Comparison of ENCODE assay signal across 2 cellular contexts in the genomic region with DNA sequence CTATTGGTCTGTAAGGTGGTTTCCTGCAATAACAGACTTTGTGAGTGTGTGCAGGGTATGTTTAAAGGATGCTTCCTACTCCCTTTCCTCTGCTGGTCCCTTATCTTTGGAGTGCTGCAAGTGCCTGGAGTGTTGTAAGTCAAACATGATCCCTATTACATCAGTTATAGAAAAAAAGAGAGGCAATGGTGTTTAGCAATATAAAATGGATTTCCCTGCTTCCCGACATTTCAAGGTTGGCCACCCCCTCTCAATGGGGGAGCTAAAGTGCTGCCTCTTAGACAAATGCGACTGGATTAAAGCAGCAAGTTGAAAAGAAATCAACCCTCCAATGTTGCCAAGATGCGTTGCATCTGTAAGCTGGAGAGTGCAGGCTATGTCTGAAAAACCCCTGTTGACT.
TF ChIP-seq lines count a peak whose summit lies in the region.

No MANE protein-coding gene starts in this region.

TF ChIP-seq in GM23338, 12 proteins besides CTCF, POLR2A, EP300 and RAD21 (continues in another document):
- TF ChIP-seq, protein P1, sequence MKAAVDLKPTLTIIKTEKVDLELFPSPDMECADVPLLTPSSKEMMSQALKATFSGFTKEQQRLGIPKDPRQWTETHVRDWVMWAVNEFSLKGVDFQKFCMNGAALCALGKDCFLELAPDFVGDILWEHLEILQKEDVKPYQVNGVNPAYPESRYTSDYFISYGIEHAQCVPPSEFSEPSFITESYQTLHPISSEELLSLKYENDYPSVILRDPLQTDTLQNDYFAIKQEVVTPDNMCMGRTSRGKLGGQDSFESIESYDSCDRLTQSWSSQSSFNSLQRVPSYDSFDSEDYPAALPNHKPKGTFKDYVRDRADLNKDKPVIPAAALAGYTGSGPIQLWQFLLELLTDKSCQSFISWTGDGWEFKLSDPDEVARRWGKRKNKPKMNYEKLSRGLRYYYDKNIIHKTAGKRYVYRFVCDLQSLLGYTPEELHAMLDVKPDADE (IDR thresholded peaks at IDR 0.05), result no peak
- no peak for TF ChIP-seq POLR2AphosphoS5 (IDR thresholded peaks at IDR 0.05; ENCODE audit: low read depth)
- TF ChIP-seq EZH2 (IDR thresholded peaks at IDR 0.05; ENCODE audit: low read depth, unreplicated experiment), result no peak
- no peak for TF ChIP-seq ZNF114 (CRISPR knock-in tag; IDR thresholded peaks at IDR 0.05)
- no peak for TF ChIP-seq ZNF331 (CRISPR knock-in tag; IDR thresholded peaks at IDR 0.05; ENCODE audit: low read depth)
- TF ChIP-seq, protein P2, sequence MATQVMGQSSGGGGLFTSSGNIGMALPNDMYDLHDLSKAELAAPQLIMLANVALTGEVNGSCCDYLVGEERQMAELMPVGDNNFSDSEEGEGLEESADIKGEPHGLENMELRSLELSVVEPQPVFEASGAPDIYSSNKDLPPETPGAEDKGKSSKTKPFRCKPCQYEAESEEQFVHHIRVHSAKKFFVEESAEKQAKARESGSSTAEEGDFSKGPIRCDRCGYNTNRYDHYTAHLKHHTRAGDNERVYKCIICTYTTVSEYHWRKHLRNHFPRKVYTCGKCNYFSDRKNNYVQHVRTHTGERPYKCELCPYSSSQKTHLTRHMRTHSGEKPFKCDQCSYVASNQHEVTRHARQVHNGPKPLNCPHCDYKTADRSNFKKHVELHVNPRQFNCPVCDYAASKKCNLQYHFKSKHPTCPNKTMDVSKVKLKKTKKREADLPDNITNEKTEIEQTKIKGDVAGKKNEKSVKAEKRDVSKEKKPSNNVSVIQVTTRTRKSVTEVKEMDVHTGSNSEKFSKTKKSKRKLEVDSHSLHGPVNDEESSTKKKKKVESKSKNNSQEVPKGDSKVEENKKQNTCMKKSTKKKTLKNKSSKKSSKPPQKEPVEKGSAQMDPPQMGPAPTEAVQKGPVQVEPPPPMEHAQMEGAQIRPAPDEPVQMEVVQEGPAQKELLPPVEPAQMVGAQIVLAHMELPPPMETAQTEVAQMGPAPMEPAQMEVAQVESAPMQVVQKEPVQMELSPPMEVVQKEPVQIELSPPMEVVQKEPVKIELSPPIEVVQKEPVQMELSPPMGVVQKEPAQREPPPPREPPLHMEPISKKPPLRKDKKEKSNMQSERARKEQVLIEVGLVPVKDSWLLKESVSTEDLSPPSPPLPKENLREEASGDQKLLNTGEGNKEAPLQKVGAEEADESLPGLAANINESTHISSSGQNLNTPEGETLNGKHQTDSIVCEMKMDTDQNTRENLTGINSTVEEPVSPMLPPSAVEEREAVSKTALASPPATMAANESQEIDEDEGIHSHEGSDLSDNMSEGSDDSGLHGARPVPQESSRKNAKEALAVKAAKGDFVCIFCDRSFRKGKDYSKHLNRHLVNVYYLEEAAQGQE (IDR thresholded peaks at IDR 0.05; ENCODE audit: unreplicated experiment), result no peak
- no peak for TF ChIP-seq JUNB (IDR thresholded peaks at IDR 0.05; ENCODE audit: unreplicated experiment)
- TF ChIP-seq EZH2phosphoT487 (IDR thresholded peaks at IDR 0.05; ENCODE audit: unreplicated experiment), result no peak
- no peak for TF ChIP-seq CREB1 (CRISPR knock-in tag; IDR thresholded peaks at IDR 0.05; ENCODE audit: low read depth)
- no peak for TF ChIP-seq NANOG (IDR thresholded peaks at IDR 0.05; ENCODE audit: borderline replicate concordance)

TF ChIP-seq in H1, 55 proteins besides CTCF, POLR2A, EP300 and RAD21:
- no peak for TF ChIP-seq SIX5 (IDR thresholded peaks at IDR 0.05; ENCODE audit: low read depth, low read length)
- no peak for TF ChIP-seq CHD1 (IDR thresholded peaks at IDR 0.05; ENCODE audit: low read depth, low read length)
- no peak for TF ChIP-seq EGR1 (IDR thresholded peaks at IDR 0.05; ENCODE audit: borderline replicate concordance, low read depth, low read length)
- no peak for TF ChIP-seq TCF12 (IDR thresholded peaks at IDR 0.05; ENCODE audit: low read depth, low read length)
- TF ChIP-seq SRF (IDR thresholded peaks at IDR 0.05; ENCODE audit: low read depth, low read length), result no peak
